26 cellular contexts compared by ENCODE assay signal in the genomic region with DNA sequence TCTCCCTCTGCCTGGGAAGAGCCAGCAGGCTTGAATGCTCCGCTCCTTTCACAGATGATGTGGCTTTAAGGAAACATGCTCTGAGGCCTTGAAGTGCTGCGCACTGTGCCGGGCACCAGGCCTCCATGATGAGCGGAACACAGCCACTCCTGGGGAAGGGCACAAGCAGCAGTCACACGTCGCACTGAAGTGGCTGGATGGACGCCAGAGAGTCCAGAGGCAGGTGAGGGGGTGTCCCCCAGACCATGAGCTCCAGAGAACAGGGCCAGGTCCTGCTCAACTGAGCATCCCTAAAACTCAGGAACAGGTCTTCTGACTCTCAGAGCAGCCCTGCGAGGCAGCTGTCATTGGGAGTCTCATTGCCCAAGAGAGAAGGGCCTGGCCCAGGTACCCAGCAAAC.
"Had no signal": no experiment of that assay in that cellular context is flagged by ENCODE, and none has a peak within 500 bp of the region (broad histone marks: within the 10 kb centered on the region; RNA-seq: fewer than 3 reads in every experiment).

No MANE protein-coding gene starts in this region.

- H3K27ac Mint-ChIP-seq: effector memory CD8-positive, alpha-beta T cell; mesothelial cell of epicardium; natural killer cell treated with Interleukin-12 subunit alpha and Interleukin-12 subunit beta and Interleukin-15 and Interleukin-18, amount 100 ng/mL, for 72 hours; stimulated activated effector memory CD8-positive, alpha-beta T cell treated with anti-CD3 and anti-CD28 coated beads, Interleukin-12 subunit alpha, Interleukin-12 subunit beta, amount 100 ng/mL, for 72 hours had no signal

- FAIRE-seq: endometrium, keratinocyte had no signal

- H3K36me3 Mint-ChIP-seq: mesothelial cell of epicardium; naive B cell; natural killer cell treated with Interleukin-12 subunit alpha and Interleukin-12 subunit beta and Interleukin-15 and Interleukin-18, amount 100 ng/mL, for 72 hours; stimulated activated effector memory CD8-positive, alpha-beta T cell treated with anti-CD3 and anti-CD28 coated beads, Interleukin-12 subunit alpha, Interleukin-12 subunit beta, amount 100 ng/mL, for 72 hours had no signal

- DNase-seq: cortex of kidney; effector memory CD8-positive, alpha-beta T cell; erythroblast; esophagus squamous epithelium; foreskin melanocyte; glutamatergic neuron; mesenchymal stem cell; mucosa of descending colon; naive B cell; nucleus accumbens; sigmoid colon; stimulated activated CD4-positive, alpha-beta T cell treated with anti-CD3 and anti-CD28 coated beads, Interleukin-2, amount 100 ng/mL, for 24 hours; stimulated activated CD4-positive, alpha-beta T cell treated with anti-CD3 and anti-CD28 coated beads, Interleukin-4, amount 100 ng/mL, for 24 hours; stimulated activated naive CD4-positive, alpha-beta T cell treated with Interleukin-2 at 50 U/mL for 16 hours; stomach; tibial artery; uterus had no signal

- H3K4me1 Mint-ChIP-seq: stimulated activated effector memory CD8-positive, alpha-beta T cell treated with anti-CD3 and anti-CD28 coated beads, Interleukin-12 subunit alpha, Interleukin-12 subunit beta, amount 100 ng/mL, for 72 hours had no signal

- H3K4me1 ChIP-seq: prostate gland, sigmoid colon, tibial artery, uterus had no signal

- H3K4me3 ChIP-seq: esophagus squamous epithelium, mucosa of descending colon, prostate gland, sigmoid colon, stomach, tibial artery, upper lobe of left lung, uterus had no signal

- H3K36me3 ChIP-seq: esophagus squamous epithelium, prostate gland, sigmoid colon, stomach, tibial artery, upper lobe of left lung, uterus had no signal

- H3K27ac ChIP-seq: esophagus squamous epithelium, prostate gland, sigmoid colon, stomach, tibial artery, upper lobe of left lung, uterus had no signal

- H3K9me3 Mint-ChIP-seq: effector memory CD8-positive, alpha-beta T cell; mesothelial cell of epicardium; naive B cell; natural killer cell treated with Interleukin-12 subunit alpha and Interleukin-12 subunit beta and Interleukin-15 and Interleukin-18, amount 100 ng/mL, for 72 hours; stimulated activated effector memory CD8-positive, alpha-beta T cell treated with anti-CD3 and anti-CD28 coated beads, Interleukin-12 subunit alpha, Interleukin-12 subunit beta, amount 100 ng/mL, for 72 hours had no signal

- H3K4me3 Mint-ChIP-seq: effector memory CD8-positive, alpha-beta T cell; mesothelial cell of epicardium; natural killer cell treated with Interleukin-12 subunit alpha and Interleukin-12 subunit beta and Interleukin-15 and Interleukin-18, amount 100 ng/mL, for 72 hours; stimulated activated effector memory CD8-positive, alpha-beta T cell treated with anti-CD3 and anti-CD28 coated beads, Interleukin-12 subunit alpha, Interleukin-12 subunit beta, amount 100 ng/mL, for 72 hours had no signal

- H3K9me3 ChIP-seq: esophagus squamous epithelium, mucosa of descending colon, prostate gland, sigmoid colon, stomach, tibial artery, upper lobe of left lung, uterus had no signal

- ATAC-seq: effector memory CD8-positive, alpha-beta T cell; left lobe of liver; mucosa of descending colon; natural killer cell treated with Interleukin-12 subunit alpha and Interleukin-12 subunit beta and Interleukin-15 and Interleukin-18, amount 100 ng/mL, for 72 hours; right cardiac atrium; stimulated activated effector memory CD8-positive, alpha-beta T cell treated with anti-CD3 and anti-CD28 coated beads, Interleukin-12 subunit alpha, Interleukin-12 subunit beta, amount 100 ng/mL, for 72 hours had no signal

- H3K27me3 Mint-ChIP-seq: effector memory CD8-positive, alpha-beta T cell; naive B cell; natural killer cell treated with Interleukin-12 subunit alpha and Interleukin-12 subunit beta and Interleukin-15 and Interleukin-18, amount 100 ng/mL, for 72 hours had no signal

- H3K27me3 ChIP-seq: esophagus squamous epithelium, sigmoid colon, stomach, tibial artery, upper lobe of left lung, uterus had no signal
